ENCODE assay signal across 8 cellular contexts in the genomic region with DNA sequence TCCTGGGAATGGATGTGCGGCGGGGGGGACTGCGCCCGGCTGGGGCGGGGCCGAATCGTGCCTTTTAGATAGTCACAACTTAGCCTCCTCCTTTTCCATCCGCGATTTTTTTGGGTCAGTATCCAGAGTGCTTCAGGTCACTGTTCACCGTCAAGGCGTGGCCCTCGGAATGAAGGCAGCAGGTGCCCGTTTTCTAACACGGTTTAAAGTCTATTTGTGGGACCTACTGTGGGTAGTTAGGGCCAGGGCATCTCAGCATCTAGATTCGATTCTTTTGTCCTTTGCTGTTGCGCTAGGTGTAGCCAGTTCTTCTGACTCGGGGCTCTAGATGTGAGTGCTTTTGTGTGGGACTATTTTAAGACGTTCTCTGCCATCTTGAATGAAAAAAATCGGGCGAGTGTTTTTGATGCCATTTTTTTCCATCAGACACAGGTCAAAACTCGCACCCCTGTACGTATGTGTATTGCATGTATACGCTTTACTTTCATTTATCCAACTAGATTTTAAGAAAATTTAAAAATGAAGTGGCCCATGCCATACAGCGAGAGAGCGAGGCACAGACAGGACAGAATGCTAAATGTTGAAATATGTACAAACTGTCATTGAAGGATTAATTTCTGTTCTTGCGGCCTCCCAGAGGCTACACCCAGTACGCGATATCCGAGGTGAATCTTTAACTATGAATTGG. TPM values are rescaled to one million over a fixed set of nuclear protein-coding genes. Genes with fewer than 3 reads are reported as not detected.
DNase-seq lines count a peak whose midpoint lies in the region; ATAC-seq and TF ChIP-seq lines count a peak whose summit lies in the region.

No MANE protein-coding gene starts in this region.

- H3K27ac Mint-ChIP-seq in activated CD4-positive, alpha-beta T cell treated with anti-CD3 and anti-CD28 coated beads, Interleukin-2, amount 10 ng/mL, durations not matched to agents 7 days and 5 days = peak overlapping the region; percentile 97

- no peaks in the 10 kb centered on the region for H3K9me3 Mint-ChIP-seq in activated CD4-positive, alpha-beta T cell treated with anti-CD3 and anti-CD28 coated beads, Interleukin-2, amount 10 ng/mL, durations not matched to agents 7 days and 5 days

- CTCF ChIA-PET in activated CD4-positive, alpha-beta T cell treated with anti-CD3 and anti-CD28 coated beads, Interleukin-2, amount 10 ng/mL, durations not matched to agents 7 days and 5 days (lab: Charles Lee) = interaction anchor here (1.0 to 1.6 kb wide), 4 partner anchors 8 to 16 kb away, joined by 3 to 6 read pairs (median 4); no protein-coding TSS in a partner anchor

- H3K36me3 ChIP-seq in neutrophil = no peaks in the 10 kb centered on the region

- no peak for ATAC-seq in HG02840 (IDR thresholded peaks at IDR 0.05; ENCODE audit: low FRiP score, unreplicated experiment)
- no peak for ATAC-seq in GM18858 (IDR thresholded peaks at IDR 0.05; ENCODE audit: unreplicated experiment)

- H3K27me3 ChIP-seq in neutrophil = peaks cover 12% of the 10 kb centered on the region

- peak overlapping the region; percentile 81 to 92 for H3K4me3 ChIP-seq in neutrophil (ENCODE audit: low read depth in 1 of 2, low read length in 1 of 2)

- H3K4me1 Mint-ChIP-seq in activated CD4-positive, alpha-beta T cell treated with anti-CD3 and anti-CD28 coated beads, Interleukin-2, amount 10 ng/mL, durations not matched to agents 7 days and 5 days = peaks cover 32% of the 10 kb centered on the region

- H3K27ac ChIP-seq in neutrophil = peak overlapping the region; percentile 77

- peak overlapping the region; percentile 93 for H3K4me3 Mint-ChIP-seq in activated CD4-positive, alpha-beta T cell treated with anti-CD3 and anti-CD28 coated beads, Interleukin-2, amount 10 ng/mL, durations not matched to agents 7 days and 5 days

- H3K9me3 ChIP-seq in neutrophil = no peaks in the 10 kb centered on the region

- POLR2A ChIA-PET in activated CD4-positive, alpha-beta T cell treated with anti-CD3 and anti-CD28 coated beads, Interleukin-2, amount 10 ng/mL, durations not matched to agents 7 days and 5 days (lab: Charles Lee) = interaction anchor here (1.5 kb wide), 1 partner anchor 255 kb away, joined by 7 read pairs; no protein-coding TSS in a partner anchor

- H3K36me3 Mint-ChIP-seq in activated CD4-positive, alpha-beta T cell treated with anti-CD3 and anti-CD28 coated beads, Interleukin-2, amount 10 ng/mL, durations not matched to agents 7 days and 5 days (ENCODE audit: low read depth) = peaks cover 5% of the 10 kb centered on the region

- H3K4me1 ChIP-seq in neutrophil (ENCODE audit: control insufficient read depth in 1 of 2, insufficient read depth in 1 of 2, low read depth in 1 of 2, low read length in 1 of 2) = peaks cover 19 to 29% of the 10 kb centered on the region in 2 experiments

- peaks cover 11% of the 10 kb centered on the region for H3K27me3 Mint-ChIP-seq in activated CD4-positive, alpha-beta T cell treated with anti-CD3 and anti-CD28 coated beads, Interleukin-2, amount 10 ng/mL, durations not matched to agents 7 days and 5 days

- TF ChIP-seq CTCF in neutrophil (IDR thresholded peaks at IDR 0.05) = no peak

- peak; percentile 6 for DNase-seq in EL
- DNase-seq in HCEC 1CT = peak; percentile 58
- DNase-seq in NCI-H2081 (lab: John Stamatoyannopoulos, UW) = peak; percentile 24 to 75
- peak; percentile 50 for DNase-seq in activated CD4-positive, alpha-beta T cell treated with anti-CD3 and anti-CD28 coated beads, Interleukin-2, amount 10 ng/mL, durations not matched to agents 7 days and 5 days
- peak; percentile 73 for DNase-seq in fibroblast of gingiva (ENCODE audit: low read depth)

RNA-seq across cellular contexts. Expression of a gene that starts 0.7 kb away (rescaled TPM):
- total RNA-seq in activated CD4-positive, alpha-beta T cell treated with anti-CD3 and anti-CD28 coated beads, Interleukin-2, amount 10 ng/mL, durations not matched to agents 7 days and 5 days = 10 to 100 TPM; 33.3 to 41.7 TPM

RNA-seq across cellular contexts. Expression of a gene that starts 1.0 kb away (rescaled TPM):
- under 1 TPM; 0.56 to 0.69 TPM for total RNA-seq in activated CD4-positive, alpha-beta T cell treated with anti-CD3 and anti-CD28 coated beads, Interleukin-2, amount 10 ng/mL, durations not matched to agents 7 days and 5 days

Comparison
In these comparisons a context has a peak if more than half of its experiments do, and no peak if none do; other contexts are left out.
1. DNase-seq: peak in every context shown above with its lines; median percentile 73 in fibroblast of gingiva; 58 in HCEC 1CT; 50 in activated CD4-positive, alpha-beta T cell treated with anti-CD3 and anti-CD28 coated beads, Interleukin-2, amount 10 ng/mL, durations not matched to agents 7 days and 5 days; 50 in NCI-H2081; 6 in EL.